In genomic region chr6:11833626-11834592, GRCh38 we compare ENCODE assay signal across 12 cellular contexts. TPM values are rescaled to one million over a fixed set of nuclear protein-coding genes. Genes with fewer than 3 reads are reported as not detected.
DNase-seq lines count a peak whose midpoint lies in the region; ATAC-seq and TF ChIP-seq lines count a peak whose summit lies in the region.
"Had no signal": no experiment of that assay in that cellular context is flagged by ENCODE, and none has a peak within 500 bp of the region (broad histone marks: within the 10 kb centered on the region; RNA-seq: fewer than 3 reads in every experiment).

No MANE protein-coding gene starts in this region.

- intact Hi-C loops in left cardiac atrium (cut with DNase I), result no loop called here

- H3K4me3 Mint-ChIP-seq in neural crest cell, result no peak overlapping the region
- H3K4me3 Mint-ChIP-seq: T-helper 1 cell treated with Interleukin-12 subunit alpha and Interleukin-12 subunit beta and Interleukin-4 antibody, amounts not matched to agents 30 μg/mL and 1 μg/mL, for 36 hours had no signal

- TF ChIP-seq CTCF in neural crest cell (conservative IDR thresholded peaks at IDR 0.05), result no peak

- peaks cover 7% of the 10 kb centered on the region for H3K4me1 Mint-ChIP-seq in neural crest cell

- peak; percentile 40 for DNase-seq in H7
- DNase-seq in neural crest cell (ENCODE audit: low read depth, low spot score), result no peak
- DNase-seq in 8988T, result no peak
- DNase-seq in left cardiac atrium, result no peak
- DNase-seq in stimulated activated naive CD4-positive, alpha-beta T cell (lab: John Stamatoyannopoulos, UW), result no peak
- DNase-seq in NAMALWA (ENCODE audit: low spot score), result no peak
- DNase-seq: activated naive CD4-positive, alpha-beta T cell treated with anti-CD3 and anti-CD28 coated beads, Interleukin-2, amount 50 U/mL, for 16 hours; MV-4-11; naive B cell had no signal

- H3K36me3 ChIP-seq in H7 (replicated peaks; ENCODE audit: control insufficient read depth, insufficient read depth, low read length), result no peaks in the 10 kb centered on the region

- ATAC-seq in GM18907 (IDR thresholded peaks at IDR 0.05; ENCODE audit: unreplicated experiment) (peak; percentile 80), HG03520 (IDR thresholded peaks at IDR 0.05; ENCODE audit: unreplicated experiment) (peak; percentile 71), left cardiac atrium (no peak)

- peaks cover 3% of the 10 kb centered on the region for H3K36me3 Mint-ChIP-seq in neural crest cell (ENCODE audit: low read depth)

- peaks cover 5% of the 10 kb centered on the region for H3K9me3 Mint-ChIP-seq in neural crest cell

- H3K4me3 ChIP-seq in H7 (ENCODE audit: insufficient read depth, low read depth, low read length), result no peak overlapping the region

- no peaks in the 10 kb centered on the region for H3K27me3 ChIP-seq in H7 (ENCODE audit: control insufficient read depth, insufficient read depth, low read length)

- peak overlapping the region; percentile 27 for H3K27ac Mint-ChIP-seq in neural crest cell (ENCODE audit: unreplicated experiment)
- H3K27ac Mint-ChIP-seq: T-helper 1 cell treated with Interleukin-12 subunit alpha and Interleukin-12 subunit beta and Interleukin-4 antibody, amounts not matched to agents 30 μg/mL and 1 μg/mL, for 36 hours had no signal

- H3K27me3 Mint-ChIP-seq in neural crest cell (ENCODE audit: low read depth), result no peaks in the 10 kb centered on the region

RNA-seq across cellular contexts. Expression of gene ADTRP, which starts 55.3 kb away (rescaled TPM):
- total RNA-seq in H7 (2014; rRNA removed; shearing (Covaris generic)), result 0.21 TPM in 1 of 2 replicates, not detected in the other
- not detected in 2 replicates for total RNA-seq in neural crest cell
- under 1 TPM; 0.18 to 0.21 TPM for total RNA-seq in left cardiac atrium

Comparison
In these comparisons a context has a peak if more than half of its experiments do, and no peak if none do; other contexts are left out.
1. ATAC-seq: peak in GM18907 (single experiment) and HG03520 (single experiment); none in left cardiac atrium (0 of 2).